Comparison of ENCODE assay signal across 1 cellular context in the genomic region with DNA sequence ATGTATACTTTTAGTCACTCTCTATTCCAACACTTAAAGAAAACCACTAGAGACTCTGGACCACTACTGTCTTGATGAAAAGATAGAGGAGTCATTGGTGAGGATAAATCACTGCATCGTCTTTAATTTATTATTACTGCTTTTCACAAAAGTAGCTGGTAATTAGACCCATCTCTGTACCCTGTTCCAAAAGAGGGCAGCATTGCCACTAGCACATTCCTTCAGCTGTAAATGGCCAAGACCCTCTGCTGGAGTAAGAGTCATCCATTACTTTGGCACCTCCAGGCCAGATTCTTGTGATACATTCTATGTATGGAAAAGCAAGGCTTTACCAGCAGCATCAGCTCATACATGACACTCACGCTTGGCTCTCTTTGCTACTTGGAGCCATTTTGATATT.
TF ChIP-seq lines count a peak whose summit lies in the region.

No MANE protein-coding gene starts in this region.

TF ChIP-seq in HCT116, 20 proteins besides CTCF, POLR2A, EP300 and RAD21 (continued from another document):
- TF ChIP-seq, protein P1, sequence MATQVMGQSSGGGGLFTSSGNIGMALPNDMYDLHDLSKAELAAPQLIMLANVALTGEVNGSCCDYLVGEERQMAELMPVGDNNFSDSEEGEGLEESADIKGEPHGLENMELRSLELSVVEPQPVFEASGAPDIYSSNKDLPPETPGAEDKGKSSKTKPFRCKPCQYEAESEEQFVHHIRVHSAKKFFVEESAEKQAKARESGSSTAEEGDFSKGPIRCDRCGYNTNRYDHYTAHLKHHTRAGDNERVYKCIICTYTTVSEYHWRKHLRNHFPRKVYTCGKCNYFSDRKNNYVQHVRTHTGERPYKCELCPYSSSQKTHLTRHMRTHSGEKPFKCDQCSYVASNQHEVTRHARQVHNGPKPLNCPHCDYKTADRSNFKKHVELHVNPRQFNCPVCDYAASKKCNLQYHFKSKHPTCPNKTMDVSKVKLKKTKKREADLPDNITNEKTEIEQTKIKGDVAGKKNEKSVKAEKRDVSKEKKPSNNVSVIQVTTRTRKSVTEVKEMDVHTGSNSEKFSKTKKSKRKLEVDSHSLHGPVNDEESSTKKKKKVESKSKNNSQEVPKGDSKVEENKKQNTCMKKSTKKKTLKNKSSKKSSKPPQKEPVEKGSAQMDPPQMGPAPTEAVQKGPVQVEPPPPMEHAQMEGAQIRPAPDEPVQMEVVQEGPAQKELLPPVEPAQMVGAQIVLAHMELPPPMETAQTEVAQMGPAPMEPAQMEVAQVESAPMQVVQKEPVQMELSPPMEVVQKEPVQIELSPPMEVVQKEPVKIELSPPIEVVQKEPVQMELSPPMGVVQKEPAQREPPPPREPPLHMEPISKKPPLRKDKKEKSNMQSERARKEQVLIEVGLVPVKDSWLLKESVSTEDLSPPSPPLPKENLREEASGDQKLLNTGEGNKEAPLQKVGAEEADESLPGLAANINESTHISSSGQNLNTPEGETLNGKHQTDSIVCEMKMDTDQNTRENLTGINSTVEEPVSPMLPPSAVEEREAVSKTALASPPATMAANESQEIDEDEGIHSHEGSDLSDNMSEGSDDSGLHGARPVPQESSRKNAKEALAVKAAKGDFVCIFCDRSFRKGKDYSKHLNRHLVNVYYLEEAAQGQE (IDR thresholded peaks at IDR 0.05; ENCODE audit: low read depth), result no peak
- TF ChIP-seq CBX3 (IDR thresholded peaks at IDR 0.05; ENCODE audit: low read depth) (no peak), EGR1 (IDR thresholded peaks at IDR 0.05; ENCODE audit: low read depth) (no peak)
- TF ChIP-seq, protein P2, sequence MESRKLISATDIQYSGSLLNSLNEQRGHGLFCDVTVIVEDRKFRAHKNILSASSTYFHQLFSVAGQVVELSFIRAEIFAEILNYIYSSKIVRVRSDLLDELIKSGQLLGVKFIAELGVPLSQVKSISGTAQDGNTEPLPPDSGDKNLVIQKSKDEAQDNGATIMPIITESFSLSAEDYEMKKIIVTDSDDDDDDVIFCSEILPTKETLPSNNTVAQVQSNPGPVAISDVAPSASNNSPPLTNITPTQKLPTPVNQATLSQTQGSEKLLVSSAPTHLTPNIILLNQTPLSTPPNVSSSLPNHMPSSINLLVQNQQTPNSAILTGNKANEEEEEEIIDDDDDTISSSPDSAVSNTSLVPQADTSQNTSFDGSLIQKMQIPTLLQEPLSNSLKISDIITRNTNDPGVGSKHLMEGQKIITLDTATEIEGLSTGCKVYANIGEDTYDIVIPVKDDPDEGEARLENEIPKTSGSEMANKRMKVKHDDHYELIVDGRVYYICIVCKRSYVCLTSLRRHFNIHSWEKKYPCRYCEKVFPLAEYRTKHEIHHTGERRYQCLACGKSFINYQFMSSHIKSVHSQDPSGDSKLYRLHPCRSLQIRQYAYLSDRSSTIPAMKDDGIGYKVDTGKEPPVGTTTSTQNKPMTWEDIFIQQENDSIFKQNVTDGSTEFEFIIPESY (IDR thresholded peaks at IDR 0.05; ENCODE audit: extremely low read depth, insufficient replicate concordance, low read length), result no peak
